11 cellular contexts compared by ENCODE assay signal in the genomic region with DNA sequence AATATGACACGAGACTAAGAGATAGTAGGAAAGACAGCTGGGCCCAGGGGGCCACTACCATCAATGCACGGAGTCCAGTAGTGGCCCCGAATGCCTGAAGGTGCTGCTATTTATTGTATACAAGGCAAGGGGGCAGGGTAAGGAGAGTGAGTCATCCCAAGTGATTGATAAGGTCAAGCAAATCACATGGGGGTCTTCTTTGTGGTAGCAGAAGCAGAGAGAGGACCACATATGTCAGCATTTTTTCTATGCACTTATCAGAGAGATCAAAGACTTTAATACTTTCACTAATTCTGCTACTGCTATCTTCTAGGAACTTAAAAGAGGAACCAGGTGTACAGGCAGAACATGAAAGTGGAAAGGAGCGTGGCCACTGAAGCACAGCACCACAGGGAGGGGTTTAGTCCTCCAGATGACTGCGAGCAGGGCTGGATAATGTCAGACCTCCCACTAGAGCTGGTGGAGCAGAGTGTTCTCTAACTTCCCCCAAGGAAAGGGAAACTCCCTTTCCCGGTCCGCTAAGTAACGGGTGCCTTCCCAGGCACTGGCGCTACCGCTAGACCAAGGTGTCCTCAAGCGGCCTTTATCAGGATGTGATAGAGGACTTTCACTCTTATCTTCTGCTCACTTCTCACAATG. TPM values are rescaled to one million over a fixed set of nuclear protein-coding genes. Genes with fewer than 3 reads are reported as not detected.
A peak's percentile ranks its signal among the peaks of the same experiment; 100 is the strongest.
DNase-seq lines count a peak whose midpoint lies in the region; ATAC-seq, FAIRE-seq and TF ChIP-seq lines count a peak whose summit lies in the region.
"Had no signal": no experiment of that assay in that cellular context is flagged by ENCODE, and none has a peak within 500 bp of the region (broad histone marks: within the 10 kb centered on the region; RNA-seq: fewer than 3 reads in every experiment).

No MANE protein-coding gene starts in this region.

- 93% methylated on average over 11 of the region's 11 CpGs; no CpG with 5 or more reads in 1 of the 2 experiments for WGBS in H1 (ENCODE audit: extremely low coverage in 1 of 2, insufficient coverage in 1 of 2, insufficient read length in 1 of 2, insufficient replicate concordance in 2 of 2, low coverage in 1 of 2, low lambda C conversion rate in 2 of 2, missing lambda C conversion rate in 1 of 2), 2 experiments

- CTCF ChIA-PET in activated naive CD4-positive, alpha-beta T cell treated with anti-CD3 and anti-CD28 coated beads, Interleukin-2, amount 10 ng/mL, durations not matched to agents 7 days and 5 days (lab: Charles Lee), result interaction anchor here (1.2 kb wide), 1 partner anchor 111 kb away, joined by 3 read pairs; the partner anchor contains the start of gene DHX8
- CTCF ChIA-PET in H1 (lab: Charles Lee; ENCODE audit: partially characterized antibody), result interaction anchor here (0.8 to 1.7 kb wide), 6 partner anchors 16 to 31 kb away, joined by 3 to 6 read pairs (median 4); no protein-coding TSS in a partner anchor

- H2AK5ac ChIP-seq in H1 (ENCODE audit: low read depth, low read length), result 0 out of 2 replicates have a peak overlapping the region, but pooled peaks have one; percentile 53

- H2AFZ ChIP-seq in H1 (ENCODE audit: low read length), result no peak overlapping the region

- H3K4me3 ChIP-seq in H1 (ENCODE audit: extremely low read depth in 1 of 4, insufficient read depth in 2 of 4, low read depth in 3 of 4, low read length in 4 of 4) (no peak overlapping the region), stomach smooth muscle (ENCODE audit: low read length in 2 of 2) (peak overlapping the region; percentile 31 to 41)
- H3K4me3 ChIP-seq: psoas muscle had no signal

- H3K36me3 ChIP-seq in H1 (ENCODE audit: control insufficient read depth in 2 of 4, insufficient read depth in 4 of 4, low read length in 3 of 4) (no peaks in the 10 kb centered on the region), stomach smooth muscle (ENCODE audit: control insufficient read depth in 2 of 2, insufficient read depth in 2 of 2, low read length in 2 of 2) (no peaks in the 10 kb centered on the region)

- H3K23ac ChIP-seq in H1 (ENCODE audit: insufficient read length), result no peak overlapping the region

- H3K14ac ChIP-seq in H1 (ENCODE audit: insufficient read length), result no peak overlapping the region

- no peak overlapping the region for H2BK12ac ChIP-seq in H1 (ENCODE audit: low read depth, low read length)

- H4K20me1 ChIP-seq in H1 (replicated peaks in 1 of 2; ENCODE audit: control insufficient read depth in 1 of 2, insufficient read depth in 2 of 2, low read length in 2 of 2), result no peaks in the 10 kb centered on the region

- H2BK120ac ChIP-seq in H1 (replicated peaks; ENCODE audit: low read depth, low read length), result no peak overlapping the region

- H2BK5ac ChIP-seq in H1 (ENCODE audit: low read depth, low read length), result no peak overlapping the region

- H3K4ac ChIP-seq in H1 (replicated peaks; ENCODE audit: insufficient read length, low read depth, low read length), result no peak overlapping the region

- H3K4me1 ChIP-seq in H1 (replicated peaks in 1 of 4; ENCODE audit: control insufficient read depth in 3 of 4, insufficient read depth in 4 of 4, low read length in 3 of 4) (peaks cover 2 to 4% (median 3%) of the 10 kb centered on the region in 4 experiments; a peak in 6 of 7 replicates), stomach smooth muscle (ENCODE audit: control insufficient read depth, insufficient read depth, low read length) (peaks cover 13% of the 10 kb centered on the region)

- H3K4me2 ChIP-seq in H1 (ENCODE audit: insufficient read depth in 1 of 2, low read depth in 2 of 2, low read length in 2 of 2), result no peak overlapping the region

- TF ChIP-seq CTCF in H1 (IDR thresholded peaks at IDR 0.05; ENCODE audit: control extremely low read depth in 1 of 3, insufficient read depth in 1 of 3, low read depth in 1 of 3, low read length in 3 of 3), result no peak
- no peak for TF ChIP-seq CTCF in omental fat pad (IDR thresholded peaks at IDR 0.05)

- no peak overlapping the region for H3K56ac ChIP-seq in H1 (replicated peaks; ENCODE audit: insufficient read length, low read depth, low read length)

- no peak overlapping the region for H4K5ac ChIP-seq in H1 (ENCODE audit: insufficient read length, low read depth, low read length)

- TF ChIP-seq RAD21 in H1 (IDR thresholded peaks at IDR 0.05 in 1 of 2, conservative IDR thresholded peaks at IDR 0.05 in 1 of 2; ENCODE audit: low read depth in 2 of 2, low read length in 2 of 2), result no peak

- POLR2A ChIA-PET in H1 (lab: Charles Lee; ENCODE audit: partially characterized antibody), result interaction anchor here (1.1 to 9.0 kb wide), 4 partner anchors 11 to 111 kb away, joined by 3 to 184 read pairs (median 32); partner anchors contain the start of genes ARL4D and DHX8

- no peaks in the 10 kb centered on the region for H3K36me3 Mint-ChIP-seq in activated naive CD4-positive, alpha-beta T cell treated with anti-CD3 and anti-CD28 coated beads, Interleukin-2, amount 10 ng/mL, durations not matched to agents 7 days and 5 days

- no peak overlapping the region; the same call in 1 of the 2 replicates for H3K18ac ChIP-seq in H1 (ENCODE audit: extremely low read depth, low read length)

- H2BK20ac ChIP-seq in H1 (ENCODE audit: low read length), result no peak overlapping the region

- H3K27me3 Mint-ChIP-seq in activated naive CD4-positive, alpha-beta T cell treated with anti-CD3 and anti-CD28 coated beads, Interleukin-2, amount 10 ng/mL, durations not matched to agents 7 days and 5 days, result no peaks in the 10 kb centered on the region

- H3K23me2 ChIP-seq in H1 (ENCODE audit: low read depth, low read length), result peaks cover 5% of the 10 kb centered on the region

- H3K79me1 ChIP-seq in H1 (ENCODE audit: low read depth, low read length), result no peaks in the 10 kb centered on the region

- H4K8ac ChIP-seq in H1 (ENCODE audit: extremely low read depth, insufficient read depth, low read length), result no peak overlapping the region

- H3K4me1 Mint-ChIP-seq in activated naive CD4-positive, alpha-beta T cell treated with anti-CD3 and anti-CD28 coated beads, Interleukin-2, amount 10 ng/mL, durations not matched to agents 7 days and 5 days, result peaks cover 39% of the 10 kb centered on the region

- ATAC-seq in omental fat pad (ENCODE audit: low FRiP score) (no peak), HG03039 (IDR thresholded peaks at IDR 0.05; ENCODE audit: unreplicated experiment) (no peak)
- ATAC-seq: psoas muscle had no signal

- no peak overlapping the region for H3K27ac Mint-ChIP-seq in activated naive CD4-positive, alpha-beta T cell treated with anti-CD3 and anti-CD28 coated beads, Interleukin-2, amount 10 ng/mL, durations not matched to agents 7 days and 5 days

- H3K9ac ChIP-seq in H1 (replicated peaks in 1 of 4; ENCODE audit: extremely low read depth in 1 of 4, low read depth in 3 of 4, low read length in 3 of 4), result no peak overlapping the region
- peak overlapping the region; percentile 51 to 62 for H3K9ac ChIP-seq in stomach smooth muscle (ENCODE audit: low read length in 2 of 2)

- TF ChIP-seq EP300 in H1 (IDR thresholded peaks at IDR 0.05; ENCODE audit: borderline replicate concordance in 1 of 2, low read depth in 2 of 2, low read length in 2 of 2), result no peak

- H3K27me3 ChIP-seq in H1 (replicated peaks in 1 of 4; ENCODE audit: control insufficient read depth in 3 of 4, extremely low read depth in 1 of 4, insufficient read depth in 3 of 4, low read length in 3 of 4), result no peaks in the 10 kb centered on the region
- no peaks in the 10 kb centered on the region for H3K27me3 ChIP-seq in stomach smooth muscle (ENCODE audit: control insufficient read depth in 1 of 2, insufficient read depth in 2 of 2, low read length in 2 of 2)

- peak; percentile 29 for DNase-seq in activated naive CD4-positive, alpha-beta T cell treated with anti-CD3 and anti-CD28 coated beads, Interleukin-2, amount 10 ng/mL, durations not matched to agents 7 days and 5 days
- DNase-seq in activated naive CD4-positive, alpha-beta T cell (lab: John Stamatoyannopoulos, UW), result no peak
- DNase-seq in Kasumi-1 (lab: John Stamatoyannopoulos, UW) (peak; percentile 53 to 70), H1 (ENCODE audit: low read depth in 1 of 2, low spot score in 2 of 2) (no peak), NCI-H187 treated with DMSO at 0.1 percent for 48 hours (lab: John Stamatoyannopoulos, UW) (no peak), omental fat pad (ENCODE audit: low spot score) (no peak)
- DNase-seq: cerebellar nuclear complex, psoas muscle, SHP77 had no signal

- FAIRE-seq in H1 (lab: Jason Lieb, UNC), result no peak

- TF ChIP-seq POLR2A in H1 (IDR thresholded peaks at IDR 0.05; ENCODE audit: control extremely low read depth in 1 of 2, low read depth in 2 of 2, low read length in 2 of 2), result no peak

- H3K79me2 ChIP-seq in H1 (ENCODE audit: control insufficient read depth in 1 of 2, insufficient read depth in 2 of 2, low read length in 2 of 2), result no peaks in the 10 kb centered on the region

- no peak overlapping the region for H3K4me3 Mint-ChIP-seq in activated naive CD4-positive, alpha-beta T cell treated with anti-CD3 and anti-CD28 coated beads, Interleukin-2, amount 10 ng/mL, durations not matched to agents 7 days and 5 days

- no peak overlapping the region for H4K91ac ChIP-seq in H1 (replicated peaks; ENCODE audit: insufficient read length, low read length)

- peak overlapping the region; percentile 40; the same call in 1 of the 2 replicates for H2BK15ac ChIP-seq in H1 (ENCODE audit: low read length)

- H3K27ac ChIP-seq in H1 (ENCODE audit: low read depth, low read length), result no peak overlapping the region
- peak overlapping the region; percentile 69 for H3K27ac ChIP-seq in stomach smooth muscle (ENCODE audit: low read length)
- H3K27ac ChIP-seq: psoas muscle had no signal

- no peaks in the 10 kb centered on the region for H3K9me3 Mint-ChIP-seq in activated naive CD4-positive, alpha-beta T cell treated with anti-CD3 and anti-CD28 coated beads, Interleukin-2, amount 10 ng/mL, durations not matched to agents 7 days and 5 days

- H3K9me3 ChIP-seq in H1 (ENCODE audit: insufficient read depth in 2 of 2, low read depth in 1 of 2, low read length in 1 of 2) (no peaks in the 10 kb centered on the region), stomach smooth muscle (ENCODE audit: control insufficient read depth in 2 of 2, low read length in 2 of 2) (no peaks in the 10 kb centered on the region)
- H3K9me3 ChIP-seq: psoas muscle had no signal

TF ChIP-seq in H1, 55 proteins besides CTCF, POLR2A, EP300 and RAD21 (continues in another document):
- TF ChIP-seq NRF1 (IDR thresholded peaks at IDR 0.05; ENCODE audit: low read depth, low read length), result no peak

RNA-seq across cellular contexts. Expression of gene ARL4D, which starts 26.4 kb away (rescaled TPM):
- 8.4 TPM in 2 replicates for total RNA-seq in H1 (2021; fragmentation: NEBNext Ultra II Directional; extraction: Animal tissue kit (Norgen Biotek cat#: 25700))
- 9.2 and 16.2 TPM in 2 replicates for polyA plus RNA-seq in H1 (2011; rRNA removed)
- polyA plus RNA-seq in H1 (2011; cell fraction: cytosol; rRNA removed), result 13.0 TPM
- 10.2 TPM for polyA plus RNA-seq in H1 (2011; cell fraction: nucleus; rRNA removed)
- 7.8 to 9.1 TPM (median 8.5 TPM) in 4 replicates for polyA plus RNA-seq in H1 (2012, experiment 1 of 2)
- 8.1 TPM for polyA plus RNA-seq in H1 (2012, experiment 2 of 2)
- 4.9 TPM for polyA plus RNA-seq in H1 (2013, experiment 1 of 2)
- 5.6 TPM for polyA plus RNA-seq in H1 (2013, experiment 2 of 2)
- 6.4 and 7.0 TPM in 2 replicates for polyA minus RNA-seq in H1 (2011; rRNA and poly(A)+ RNA removed)
- 5.1 TPM for polyA minus RNA-seq in H1 (2011; cell fraction: cytosol; rRNA and poly(A)+ RNA removed)
- 9.5 TPM for polyA minus RNA-seq in H1 (2011; cell fraction: nucleus; rRNA and poly(A)+ RNA removed)
- total RNA-seq in omental fat pad, result 10 to 100 TPM; 11.8 to 42.8 (median 27.1) TPM

Comparison
In these comparisons a context has a peak if more than half of its experiments do, and no peak if none do; other contexts are left out.
1. DNase-seq: peak in activated naive CD4-positive, alpha-beta T cell treated with anti-CD3 and anti-CD28 coated beads, Interleukin-2, amount 10 ng/mL, durations not matched to agents 7 days and 5 days (single experiment) and Kasumi-1 (2 of 2); none in activated naive CD4-positive, alpha-beta T cell (0 of 4), H1 (0 of 2), NCI-H187 treated with DMSO at 0.1 percent for 48 hours (single experiment) and omental fat pad (single experiment).
2. H3K4me3 ChIP-seq: peak in stomach smooth muscle (2 of 2); none in H1 (0 of 4).
3. H3K9ac ChIP-seq: peak in stomach smooth muscle (2 of 2); none in H1 (0 of 4).